ENCODE assay signal across 8 cellular contexts in the genomic region with DNA sequence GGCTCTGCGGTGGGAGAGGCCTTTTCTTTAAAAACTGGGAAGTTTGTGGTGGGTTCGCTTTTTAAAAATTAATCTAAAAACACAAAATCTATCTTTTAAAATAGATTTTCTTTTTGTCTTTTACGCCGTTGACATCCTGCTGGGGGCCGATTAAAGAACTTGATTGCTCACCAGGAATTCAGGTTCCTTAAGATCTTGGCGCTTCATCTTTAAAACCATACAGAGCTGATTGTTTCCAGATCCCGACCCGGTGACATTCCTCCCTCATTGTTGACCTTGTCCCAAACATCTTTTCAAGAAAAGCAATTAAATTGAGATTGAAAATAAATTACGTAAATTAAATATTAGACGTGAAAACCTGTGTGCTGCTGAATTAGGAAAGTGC. TPM values are rescaled to one million over a fixed set of nuclear protein-coding genes. Genes with fewer than 3 reads are reported as not detected.
DNase-seq lines count a peak whose midpoint lies in the region; ATAC-seq and TF ChIP-seq lines count a peak whose summit lies in the region.

No MANE protein-coding gene starts in this region.

- ATAC-seq in stimulated activated naive CD8-positive, alpha-beta T cell treated with anti-CD3 and anti-CD28 coated beads, Interleukin-15, amount 100 ng/mL, for 72 hours, result no peak
- ATAC-seq in GM18505 (IDR thresholded peaks at IDR 0.05; ENCODE audit: unreplicated experiment), result no peak

- no peak overlapping the region for H3K27ac Mint-ChIP-seq in activated naive CD8-positive, alpha-beta T cell treated with anti-CD3 and anti-CD28 coated beads for 36 hours
- no peak overlapping the region for H3K27ac Mint-ChIP-seq in stimulated activated naive CD8-positive, alpha-beta T cell treated with anti-CD3 and anti-CD28 coated beads, Interleukin-15, amount 100 ng/mL, for 72 hours

- peak overlapping the region; percentile 83 for H3K4me3 Mint-ChIP-seq in activated naive CD8-positive, alpha-beta T cell treated with anti-CD3 and anti-CD28 coated beads for 36 hours
- peak overlapping the region; percentile 83 to 87 for H3K4me3 Mint-ChIP-seq in stimulated activated naive CD8-positive, alpha-beta T cell treated with anti-CD3 and anti-CD28 coated beads, Interleukin-15, amount 100 ng/mL, for 72 hours

- no peaks in the 10 kb centered on the region for H3K9me3 Mint-ChIP-seq in activated naive CD8-positive, alpha-beta T cell treated with anti-CD3 and anti-CD28 coated beads for 36 hours
- no peaks in the 10 kb centered on the region for H3K9me3 Mint-ChIP-seq in stimulated activated naive CD8-positive, alpha-beta T cell treated with anti-CD3 and anti-CD28 coated beads, Interleukin-15, amount 100 ng/mL, for 72 hours

- H3K4me3 ChIP-seq in iPS-18c (ENCODE audit: insufficient read depth, low read depth, low read length), result peak overlapping the region; percentile 97

- H3K36me3 Mint-ChIP-seq in activated naive CD8-positive, alpha-beta T cell treated with anti-CD3 and anti-CD28 coated beads for 36 hours, result no peaks in the 10 kb centered on the region

- H3K9me3 ChIP-seq in iPS-18c (ENCODE audit: control insufficient read depth, insufficient read depth, low read length), result no peaks in the 10 kb centered on the region

- H3K27me3 Mint-ChIP-seq in activated naive CD8-positive, alpha-beta T cell treated with anti-CD3 and anti-CD28 coated beads for 36 hours, result peaks cover 89% of the 10 kb centered on the region
- H3K27me3 Mint-ChIP-seq in stimulated activated naive CD8-positive, alpha-beta T cell treated with anti-CD3 and anti-CD28 coated beads, Interleukin-15, amount 100 ng/mL, for 72 hours, result peaks cover 97% of the 10 kb centered on the region

- no peak for TF ChIP-seq POLR2A in GM18505 (IDR thresholded peaks at IDR 0.05; ENCODE audit: borderline replicate concordance, extremely low read depth, insufficient read depth, insufficient read length)

- DNase-seq in DMS79 treated with DMSO at 0.1 percent for 48 hours (lab: John Stamatoyannopoulos, UW) (peak; percentile 32), DMS79 (lab: John Stamatoyannopoulos, UW) (no peak), NCI-H1417 treated with DMSO at 0.1 percent for 48 hours (lab: John Stamatoyannopoulos, UW) (no peak), mucosa of gallbladder (ENCODE audit: low spot score) (no peak)
- DNase-seq in activated naive CD8-positive, alpha-beta T cell treated with anti-CD3 and anti-CD28 coated beads for 36 hours, result no peak
- no peak for DNase-seq in stimulated activated naive CD8-positive, alpha-beta T cell treated with anti-CD3 and anti-CD28 coated beads, Interleukin-15, amount 100 ng/mL, for 72 hours

- H3K4me1 Mint-ChIP-seq in activated naive CD8-positive, alpha-beta T cell treated with anti-CD3 and anti-CD28 coated beads for 36 hours, result peaks cover 28% of the 10 kb centered on the region
- H3K4me1 Mint-ChIP-seq in stimulated activated naive CD8-positive, alpha-beta T cell treated with anti-CD3 and anti-CD28 coated beads, Interleukin-15, amount 100 ng/mL, for 72 hours, result peaks cover 26% of the 10 kb centered on the region

RNA-seq across cellular contexts. Expression of a gene that starts 0.5 kb away (rescaled TPM):
- 1 to 10 TPM in 1 of 2 experiments, under 1 TPM in 1; 0.91 to 1.1 TPM for total RNA-seq in activated naive CD8-positive, alpha-beta T cell treated with anti-CD3 and anti-CD28 coated beads for 36 hours
- 2.9 TPM for total RNA-seq in mucosa of gallbladder
